ENCODE assay signal across 8 cellular contexts in the genomic region with DNA sequence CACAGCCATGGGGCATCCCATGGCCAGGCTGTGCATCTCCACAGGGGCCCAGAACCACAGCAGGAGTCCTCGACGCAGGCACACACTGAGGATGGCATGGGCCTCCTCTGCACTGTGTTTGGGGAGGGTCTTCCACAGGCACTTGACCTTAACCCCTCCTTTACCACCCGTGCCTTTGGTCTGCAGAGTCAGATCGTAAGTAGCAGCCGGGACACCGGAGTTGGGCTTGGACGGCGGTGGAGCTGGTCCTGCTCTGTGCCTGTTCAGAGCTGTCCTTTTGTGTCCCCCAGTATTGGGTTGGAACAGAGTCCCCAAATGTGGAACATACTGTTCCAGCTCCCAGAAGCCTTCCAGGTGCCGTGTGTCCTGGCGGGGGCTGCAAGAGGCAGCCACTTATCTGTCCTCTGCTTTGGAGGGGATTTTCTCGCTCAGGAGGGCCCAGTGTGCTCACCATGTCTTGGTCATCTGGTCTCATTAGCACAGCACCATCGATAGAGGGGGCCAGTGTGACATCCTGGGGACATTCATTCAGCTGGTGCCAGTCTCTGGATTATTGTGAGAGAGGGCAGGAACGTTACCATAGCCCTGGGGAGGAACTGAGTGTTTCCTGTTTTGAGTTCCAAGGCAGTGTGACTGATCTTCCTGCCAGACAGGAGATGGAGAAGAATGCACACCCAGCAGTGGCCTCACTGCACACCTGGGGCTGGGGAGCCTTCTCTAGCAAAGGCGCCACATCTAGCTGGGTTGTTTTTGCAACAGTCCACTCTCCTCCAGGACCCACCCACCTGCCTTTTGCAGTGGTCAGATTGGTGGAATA. TPM values are rescaled to one million over a fixed set of nuclear protein-coding genes. Genes with fewer than 3 reads are reported as not detected.
DNase-seq lines count a peak whose midpoint lies in the region; ATAC-seq and TF ChIP-seq lines count a peak whose summit lies in the region.

No MANE protein-coding gene starts in this region.

- TF ChIP-seq CTCF in kidney epithelial cell (IDR thresholded peaks at IDR 0.05; ENCODE audit: insufficient read depth, low read length, poor library complexity, severe bottlenecking), result peak; percentile 70

- in situ Hi-C loops in T47D (cut with HindIII; ENCODE audit: low pct_unique_long_range_greater_than_20kb, low sequenced_read_pairs), result no loop called here

- ATAC-seq in GM21367 (IDR thresholded peaks at IDR 0.05; ENCODE audit: unreplicated experiment), result no peak

- peaks cover 47% of the 10 kb centered on the region for H3K4me1 Mint-ChIP-seq in stimulated activated naive CD8-positive, alpha-beta T cell treated with anti-CD3 and anti-CD28 coated beads, Interleukin-15, Interleukin-2, amounts not matched to agents 100 ng/mL and 50 ng/mL, for 24 hours (ENCODE audit: low read depth)

- H3K4me3 Mint-ChIP-seq in stimulated activated naive CD8-positive, alpha-beta T cell treated with anti-CD3 and anti-CD28 coated beads, Interleukin-15, Interleukin-2, amounts not matched to agents 100 ng/mL and 50 ng/mL, for 24 hours, result no peak overlapping the region

- no peaks in the 10 kb centered on the region for H3K9me3 Mint-ChIP-seq in stimulated activated naive CD8-positive, alpha-beta T cell treated with anti-CD3 and anti-CD28 coated beads, Interleukin-15, Interleukin-2, amounts not matched to agents 100 ng/mL and 50 ng/mL, for 24 hours

- no peaks in the 10 kb centered on the region for H3K36me3 ChIP-seq in kidney epithelial cell (ENCODE audit: control insufficient read depth, insufficient read depth, low read length)

- peak; percentile 54 for DNase-seq in activated naive CD4-positive, alpha-beta T cell treated with Interleukin-2 at 50 U/mL for 16 hours
- no peak for DNase-seq in activated naive CD4-positive, alpha-beta T cell (lab: John Stamatoyannopoulos, UW)
- DNase-seq in KG1 (lab: John Stamatoyannopoulos, UW), result peak; percentile 55
- DNase-seq in SK-N-DZ (ENCODE audit: low spot score), result peak; percentile 59
- DNase-seq in T47D (ENCODE audit: low read depth in 1 of 2, low spot score in 1 of 2), result peak; percentile 65 to 94
- peak; percentile 50 for DNase-seq in kidney epithelial cell (ENCODE audit: low read depth)

- no peaks in the 10 kb centered on the region for H3K27me3 Mint-ChIP-seq in stimulated activated naive CD8-positive, alpha-beta T cell treated with anti-CD3 and anti-CD28 coated beads, Interleukin-15, Interleukin-2, amounts not matched to agents 100 ng/mL and 50 ng/mL, for 24 hours

- peaks cover 12% of the 10 kb centered on the region for H3K27me3 ChIP-seq in kidney epithelial cell (ENCODE audit: control insufficient read depth, insufficient read depth, low read length)

- no peak overlapping the region for H3K4me3 ChIP-seq in kidney epithelial cell (ENCODE audit: low read depth, low read length)

- H3K36me3 Mint-ChIP-seq in stimulated activated naive CD8-positive, alpha-beta T cell treated with anti-CD3 and anti-CD28 coated beads, Interleukin-15, Interleukin-2, amounts not matched to agents 100 ng/mL and 50 ng/mL, for 24 hours (ENCODE audit: low read depth), result peaks cover 6% of the 10 kb centered on the region

- peak overlapping the region; percentile 69 for H3K27ac Mint-ChIP-seq in stimulated activated naive CD8-positive, alpha-beta T cell treated with anti-CD3 and anti-CD28 coated beads, Interleukin-15, Interleukin-2, amounts not matched to agents 100 ng/mL and 50 ng/mL, for 24 hours

RNA-seq across cellular contexts. Expression of a gene that starts 12.4 kb away (rescaled TPM):
- polyA plus RNA-seq in SK-N-DZ (2014; cell fraction: cytosol; rRNA removed), result 31.3 and 34.1 TPM in 2 replicates
- 58.9 and 62.2 TPM in 2 replicates for polyA plus RNA-seq in SK-N-DZ (2014; cell fraction: nucleus; rRNA removed)
- 59.1 and 68.2 TPM in 2 replicates for total RNA-seq in kidney epithelial cell

RNA-seq across cellular contexts. Expression of a gene that starts 12.6 kb away (rescaled TPM):
- 22.9 and 24.2 TPM in 2 replicates for polyA plus RNA-seq in SK-N-DZ (2014; cell fraction: cytosol; rRNA removed)
- 33.4 and 35.5 TPM in 2 replicates for polyA plus RNA-seq in SK-N-DZ (2014; cell fraction: nucleus; rRNA removed)
- total RNA-seq in kidney epithelial cell, result 24.3 and 26.2 TPM in 2 replicates

RNA-seq across cellular contexts. Expression of a gene that starts 29.8 kb away (rescaled TPM):
- polyA plus RNA-seq in SK-N-DZ (2014; cell fraction: cytosol; rRNA removed), result 74.5 and 74.6 TPM in 2 replicates
- 113 and 127 TPM in 2 replicates for polyA plus RNA-seq in SK-N-DZ (2014; cell fraction: nucleus; rRNA removed)
- total RNA-seq in kidney epithelial cell, result 66.9 and 77.3 TPM in 2 replicates

Comparison
In these comparisons a context has a peak if more than half of its experiments do, and no peak if none do; other contexts are left out.
1. DNase-seq: peak in activated naive CD4-positive, alpha-beta T cell treated with Interleukin-2 at 50 U/mL for 16 hours (single experiment), KG1 (single experiment), SK-N-DZ (single experiment), T47D (2 of 2) and kidney epithelial cell (single experiment); none in activated naive CD4-positive, alpha-beta T cell (0 of 4).